In genomic region chr3:141408596-141408995, GRCh38 we compare ENCODE assay signal across 15 cellular contexts. TPM values are rescaled to one million over a fixed set of nuclear protein-coding genes. Genes with fewer than 3 reads are reported as not detected.
DNase-seq lines count a peak whose midpoint lies in the region; ATAC-seq and TF ChIP-seq lines count a peak whose summit lies in the region.
"Had no signal": no experiment of that assay in that cellular context is flagged by ENCODE, and none has a peak within 500 bp of the region (broad histone marks: within the 10 kb centered on the region; RNA-seq: fewer than 3 reads in every experiment).

No MANE protein-coding gene starts in this region.

- H3K4me3 Mint-ChIP-seq in activated CD8-positive, alpha-beta memory T cell treated with anti-CD3 and anti-CD28 coated beads, Interleukin-2, amount 10 ng/mL, durations not matched to agents 7 days and 5 days, result no peak overlapping the region
- peak overlapping the region in 1 of 5 donors; percentile 11 for H3K4me3 Mint-ChIP-seq in immature natural killer cell
- H3K4me3 Mint-ChIP-seq in activated CD4-positive, alpha-beta T cell treated with anti-CD3 and anti-CD28 coated beads, Interleukin-2, amount 10 ng/mL, durations not matched to agents 24 days and 14 days, result no peak overlapping the region

- peak overlapping the region; percentile 79 for H3K27ac Mint-ChIP-seq in activated CD8-positive, alpha-beta memory T cell treated with anti-CD3 and anti-CD28 coated beads, Interleukin-2, amount 10 ng/mL, durations not matched to agents 7 days and 5 days
- peak overlapping the region in 4 of 6 donors; percentile 65 to 82 (median 76) for H3K27ac Mint-ChIP-seq in immature natural killer cell
- no peak overlapping the region for H3K27ac Mint-ChIP-seq in activated CD4-positive, alpha-beta T cell treated with anti-CD3 and anti-CD28 coated beads, Interleukin-2, amount 10 ng/mL, durations not matched to agents 24 days and 14 days

- CTCF ChIA-PET in activated CD8-positive, alpha-beta memory T cell treated with anti-CD3 and anti-CD28 coated beads, Interleukin-2, amount 10 ng/mL, durations not matched to agents 7 days and 5 days (lab: Charles Lee), result interaction anchor here (0.7 to 1.6 kb wide), 4 partner anchors 15 to 48 kb away, joined by 3 to 5 read pairs (median 4); no protein-coding TSS in a partner anchor

- no peaks in the 10 kb centered on the region for H3K9me3 Mint-ChIP-seq in activated CD8-positive, alpha-beta memory T cell treated with anti-CD3 and anti-CD28 coated beads, Interleukin-2, amount 10 ng/mL, durations not matched to agents 7 days and 5 days (ENCODE audit: low read depth)
- H3K9me3 Mint-ChIP-seq in immature natural killer cell, result no peaks in the 10 kb centered on the region
- H3K9me3 Mint-ChIP-seq in activated CD4-positive, alpha-beta T cell treated with anti-CD3 and anti-CD28 coated beads, Interleukin-2, amount 10 ng/mL, durations not matched to agents 24 days and 14 days, result peaks cover 4% of the 10 kb centered on the region

- H3K36me3 ChIP-seq in testis (ENCODE audit: low read depth, missing control alignments), result no peaks in the 10 kb centered on the region

- ATAC-seq in activated CD8-positive, alpha-beta memory T cell treated with anti-CD3 and anti-CD28 coated beads, Interleukin-2, amount 10 ng/mL, durations not matched to agents 7 days and 5 days, result no peak
- ATAC-seq in HG03520 (IDR thresholded peaks at IDR 0.05; ENCODE audit: unreplicated experiment), result no peak

- WGBS in testis, 2 donors, result 61 to 71% methylated on average over 1 of the region's 1 CpG

- H3K9me3 ChIP-seq in testis, result no peaks in the 10 kb centered on the region
- H3K9me3 ChIP-seq: SJCRH30 had no signal

- peaks cover 87% of the 10 kb centered on the region for H3K4me1 Mint-ChIP-seq in activated CD8-positive, alpha-beta memory T cell treated with anti-CD3 and anti-CD28 coated beads, Interleukin-2, amount 10 ng/mL, durations not matched to agents 7 days and 5 days
- peaks cover 60 to 91% of the 10 kb centered on the region in 2 donors for H3K4me1 Mint-ChIP-seq in immature natural killer cell
- peaks cover 37% of the 10 kb centered on the region for H3K4me1 Mint-ChIP-seq in activated CD4-positive, alpha-beta T cell treated with anti-CD3 and anti-CD28 coated beads, Interleukin-2, amount 10 ng/mL, durations not matched to agents 24 days and 14 days

- TF ChIP-seq CTCF in VCaP (conservative IDR thresholded peaks at IDR 0.05) (no peak), testis (IDR thresholded peaks at IDR 0.05) (no peak)

- H3K27ac ChIP-seq in VCaP (peak overlapping the region; percentile 96), testis (peak overlapping the region; percentile 83 to 96)
- H3K27ac ChIP-seq: SJCRH30, WERI-Rb-1 had no signal

- H3K27me3 ChIP-seq in testis, result no peaks in the 10 kb centered on the region
- H3K27me3 ChIP-seq: SJCRH30 had no signal

- H3K4me3 ChIP-seq in testis, result no peak overlapping the region
- H3K4me3 ChIP-seq: SJCRH30 had no signal

- no peak for TF ChIP-seq POLR2A in testis (IDR thresholded peaks at IDR 0.05)

- intact Hi-C loops in testis (cut with DNase I; ENCODE audit: low total_unique reads), result no loop called here
- intact Hi-C loops in activated CD4-positive, alpha-beta T cell treated with anti-CD3 and anti-CD28 coated beads, Interleukin-2, amount 10 ng/mL, durations not matched to agents 24 days and 14 days (cut with micrococcal nuclease), result no loop called here

- peaks cover 51% of the 10 kb centered on the region for H3K4me1 ChIP-seq in testis

- H3K27me3 Mint-ChIP-seq in activated CD8-positive, alpha-beta memory T cell treated with anti-CD3 and anti-CD28 coated beads, Interleukin-2, amount 10 ng/mL, durations not matched to agents 7 days and 5 days, result no peaks in the 10 kb centered on the region
- peaks cover 0 to 2% (median 1%) of the 10 kb centered on the region in 3 donors for H3K27me3 Mint-ChIP-seq in immature natural killer cell (ENCODE audit: low read depth in 3 of 3)
- no peaks in the 10 kb centered on the region for H3K27me3 Mint-ChIP-seq in activated CD4-positive, alpha-beta T cell treated with anti-CD3 and anti-CD28 coated beads, Interleukin-2, amount 10 ng/mL, durations not matched to agents 24 days and 14 days

- H3K36me3 Mint-ChIP-seq in activated CD8-positive, alpha-beta memory T cell treated with anti-CD3 and anti-CD28 coated beads, Interleukin-2, amount 10 ng/mL, durations not matched to agents 7 days and 5 days, result peaks cover 55% of the 10 kb centered on the region
- H3K36me3 Mint-ChIP-seq in immature natural killer cell, result peaks cover 27 to 42% (median 37%) of the 10 kb centered on the region in 3 donors
- peaks cover 34% of the 10 kb centered on the region for H3K36me3 Mint-ChIP-seq in activated CD4-positive, alpha-beta T cell treated with anti-CD3 and anti-CD28 coated beads, Interleukin-2, amount 10 ng/mL, durations not matched to agents 24 days and 14 days (ENCODE audit: low read depth)

- no peak for DNase-seq in activated CD8-positive, alpha-beta memory T cell treated with anti-CD3 and anti-CD28 coated beads, Interleukin-2, amount 10 ng/mL, durations not matched to agents 7 days and 5 days
- no peak for DNase-seq in activated CD8-positive, alpha-beta memory T cell treated with anti-CD3 and anti-CD28 coated beads for 24 hours
- no peak for DNase-seq in immature natural killer cell
- DNase-seq in testis, result no peak
- no peak for DNase-seq in GF-D8 (lab: John Stamatoyannopoulos, UW)
- no peak for DNase-seq in activated CD4-positive, alpha-beta T cell treated with anti-CD3 and anti-CD28 coated beads, Interleukin-2, amount 10 ng/mL, durations not matched to agents 24 days and 14 days
- DNase-seq: caudate nucleus; DMS153; H7; islet precursor cell; SJCRH30; stimulated activated CD4-positive, alpha-beta T cell treated with anti-CD3 and anti-CD28 coated beads, Interleukin-2, amount 100 ng/mL, for 48 hours; WERI-Rb-1 had no signal

RNA-seq across cellular contexts. Expression of gene ZBTB38, which starts 40.3 kb away (rescaled TPM):
- total RNA-seq in activated CD8-positive, alpha-beta memory T cell treated with anti-CD3 and anti-CD28 coated beads, Interleukin-2, amount 10 ng/mL, durations not matched to agents 7 days and 5 days, result 10 to 100 TPM; 42.5 to 49.4 TPM
- polyA plus RNA-seq in immature natural killer cell (10 to 100 TPM; 31.4 to 98.7 (median 68.1) TPM), testis (ENCODE audit: insufficient read depth, low read depth, low replicate concordance) (66.7 TPM)
- 100 to 1,000 TPM; 131 to 167 TPM for total RNA-seq in testis
- 14.5 and 17.8 TPM in 2 replicates for total RNA-seq in activated CD4-positive, alpha-beta T cell treated with anti-CD3 and anti-CD28 coated beads, Interleukin-2, amount 10 ng/mL, durations not matched to agents 24 days and 14 days
